In the genomic region with DNA sequence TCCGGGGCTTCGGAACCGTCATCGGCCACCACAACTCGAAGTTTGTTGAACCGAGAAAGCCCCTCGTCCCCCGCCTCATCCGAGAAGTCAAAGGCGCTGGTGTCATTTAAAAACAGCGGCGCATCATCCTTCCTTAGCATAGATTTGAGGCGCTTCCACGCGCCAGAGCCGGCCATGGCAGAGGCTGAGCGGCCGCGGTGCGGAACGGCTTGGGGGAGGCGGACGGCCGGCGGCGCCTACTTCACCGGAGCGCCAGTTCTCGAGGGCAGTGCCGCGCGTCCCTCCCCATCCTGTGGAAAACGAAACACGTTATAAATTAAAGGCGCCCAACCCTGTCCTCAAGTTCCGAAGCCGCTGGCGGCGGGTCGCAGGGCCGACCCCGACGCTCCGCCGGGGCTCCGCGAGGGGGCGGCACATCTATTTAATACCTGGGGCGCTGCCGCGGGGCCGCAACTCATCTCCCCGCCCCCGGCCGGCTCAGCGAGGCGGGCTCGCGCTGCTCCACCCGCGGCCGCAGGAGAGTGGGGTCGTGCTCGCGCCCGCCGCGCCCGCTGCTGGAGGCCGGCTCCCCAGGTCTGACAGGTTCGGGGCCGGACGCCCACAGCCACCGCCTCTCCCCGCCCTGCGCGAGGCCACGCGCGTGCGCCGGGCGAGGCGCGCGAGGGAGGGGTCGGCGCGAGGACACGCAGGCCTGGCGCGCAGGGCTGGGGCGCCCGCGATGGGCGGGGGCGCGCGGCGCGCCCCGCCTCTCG, we compare ENCODE assay signal across 1 cellular context.
TF ChIP-seq lines count a peak whose summit lies in the region.

SLC30A4 (minus strand) TSS at position 577 of the 752 bp plus-strand sequence; CDS start at position 176, 401 bp downstream.

TF ChIP-seq in K562, 482 proteins besides CTCF, POLR2A, EP300 and RAD21 (continues in another document):
- peak; percentile 28; the same call in 1 of the 2 replicates for TF ChIP-seq ZNF592 (IDR thresholded peaks at IDR 0.05)
- TF ChIP-seq MEIS2 (IDR thresholded peaks at IDR 0.05; ENCODE audit: partially characterized antibody): peak; percentile 25
- peak in 1 of 3 experiments; percentile 49 for TF ChIP-seq YY1 (IDR thresholded peaks at IDR 0.05; ENCODE audit: borderline replicate concordance in 1 of 3, control insufficient read depth in 1 of 3, extremely low read depth in 1 of 3, insufficient read depth in 3 of 3, insufficient read length in 1 of 3, insufficient replicate concordance in 2 of 3, low read depth in 1 of 3, low read length in 2 of 3)
- TF ChIP-seq L3MBTL2 (IDR thresholded peaks at IDR 0.05): peak; percentile 84
- 0 out of 2 replicates have a peak, but pooled peaks have one; percentile 24 for TF ChIP-seq RB1 (IDR thresholded peaks at IDR 0.05; ENCODE audit: low read depth)
- TF ChIP-seq NONO (IDR thresholded peaks at IDR 0.05; ENCODE audit: low read depth in 2 of 2, low read length in 1 of 2): peak in 1 of 2 experiments; percentile 47; a peak in 1 of 4 replicates
- TF ChIP-seq ZNF764 (CRISPR knock-in tag; IDR thresholded peaks at IDR 0.05; ENCODE audit: low read depth): no peak
- TF ChIP-seq NRF1 (conservative IDR thresholded peaks at IDR 0.05 in 1 of 2, IDR thresholded peaks at IDR 0.05 in 1 of 2): peak in 1 of 2 experiments; percentile 80; a peak in 2 of 4 replicates
- TF ChIP-seq PTTG1 (tag; IDR thresholded peaks at IDR 0.05; ENCODE audit: low read depth): no peak
- peak; percentile 82 for TF ChIP-seq CXXC5 (CRISPR knock-in tag; IDR thresholded peaks at IDR 0.05)
- peak; percentile 53; the same call in 1 of the 2 replicates for TF ChIP-seq SMAD4 (CRISPR knock-in tag; conservative IDR thresholded peaks at IDR 0.05)
- peak; percentile 34 for TF ChIP-seq KDM5B (IDR thresholded peaks at IDR 0.05; ENCODE audit: insufficient replicate concordance, low read depth, low read length)
- no peak for TF ChIP-seq NR2C2 (CRISPR knock-in tag; IDR thresholded peaks at IDR 0.05)
- peak; percentile 55 for TF ChIP-seq NR2C2 (tag; IDR thresholded peaks at IDR 0.05)
- TF ChIP-seq, protein P1, sequence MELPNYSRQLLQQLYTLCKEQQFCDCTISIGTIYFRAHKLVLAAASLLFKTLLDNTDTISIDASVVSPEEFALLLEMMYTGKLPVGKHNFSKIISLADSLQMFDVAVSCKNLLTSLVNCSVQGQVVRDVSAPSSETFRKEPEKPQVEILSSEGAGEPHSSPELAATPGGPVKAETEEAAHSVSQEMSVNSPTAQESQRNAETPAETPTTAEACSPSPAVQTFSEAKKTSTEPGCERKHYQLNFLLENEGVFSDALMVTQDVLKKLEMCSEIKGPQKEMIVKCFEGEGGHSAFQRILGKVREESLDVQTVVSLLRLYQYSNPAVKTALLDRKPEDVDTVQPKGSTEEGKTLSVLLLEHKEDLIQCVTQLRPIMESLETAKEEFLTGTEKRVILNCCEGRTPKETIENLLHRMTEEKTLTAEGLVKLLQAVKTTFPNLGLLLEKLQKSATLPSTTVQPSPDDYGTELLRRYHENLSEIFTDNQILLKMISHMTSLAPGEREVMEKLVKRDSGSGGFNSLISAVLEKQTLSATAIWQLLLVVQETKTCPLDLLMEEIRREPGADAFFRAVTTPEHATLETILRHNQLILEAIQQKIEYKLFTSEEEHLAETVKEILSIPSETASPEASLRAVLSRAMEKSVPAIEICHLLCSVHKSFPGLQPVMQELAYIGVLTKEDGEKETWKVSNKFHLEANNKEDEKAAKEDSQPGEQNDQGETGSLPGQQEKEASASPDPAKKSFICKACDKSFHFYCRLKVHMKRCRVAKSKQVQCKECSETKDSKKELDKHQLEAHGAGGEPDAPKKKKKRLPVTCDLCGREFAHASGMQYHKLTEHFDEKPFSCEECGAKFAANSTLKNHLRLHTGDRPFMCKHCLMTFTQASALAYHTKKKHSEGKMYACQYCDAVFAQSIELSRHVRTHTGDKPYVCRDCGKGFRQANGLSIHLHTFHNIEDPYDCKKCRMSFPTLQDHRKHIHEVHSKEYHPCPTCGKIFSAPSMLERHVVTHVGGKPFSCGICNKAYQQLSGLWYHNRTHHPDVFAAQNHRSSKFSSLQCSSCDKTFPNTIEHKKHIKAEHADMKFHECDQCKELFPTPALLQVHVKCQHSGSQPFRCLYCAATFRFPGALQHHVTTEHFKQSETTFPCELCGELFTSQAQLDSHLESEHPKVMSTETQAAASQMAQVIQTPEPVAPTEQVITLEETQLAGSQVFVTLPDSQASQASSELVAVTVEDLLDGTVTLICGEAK (IDR thresholded peaks at IDR 0.05): 0 out of 2 replicates have a peak, but pooled peaks have one; percentile 18
- TF ChIP-seq, protein P1 (CRISPR knock-in tag; IDR thresholded peaks at IDR 0.05): no peak
- TF ChIP-seq BRF1 (IDR thresholded peaks at IDR 0.05; ENCODE audit: borderline replicate concordance, extremely low read depth, insufficient read length): no peak
- peak; percentile 37; the same call in 1 of the 2 replicates for TF ChIP-seq ZFX (CRISPR knock-in tag; IDR thresholded peaks at IDR 0.05)
- TF ChIP-seq HNRNPUL1 (IDR thresholded peaks at IDR 0.05; ENCODE audit: low read length): no peak
- TF ChIP-seq, protein P2, sequence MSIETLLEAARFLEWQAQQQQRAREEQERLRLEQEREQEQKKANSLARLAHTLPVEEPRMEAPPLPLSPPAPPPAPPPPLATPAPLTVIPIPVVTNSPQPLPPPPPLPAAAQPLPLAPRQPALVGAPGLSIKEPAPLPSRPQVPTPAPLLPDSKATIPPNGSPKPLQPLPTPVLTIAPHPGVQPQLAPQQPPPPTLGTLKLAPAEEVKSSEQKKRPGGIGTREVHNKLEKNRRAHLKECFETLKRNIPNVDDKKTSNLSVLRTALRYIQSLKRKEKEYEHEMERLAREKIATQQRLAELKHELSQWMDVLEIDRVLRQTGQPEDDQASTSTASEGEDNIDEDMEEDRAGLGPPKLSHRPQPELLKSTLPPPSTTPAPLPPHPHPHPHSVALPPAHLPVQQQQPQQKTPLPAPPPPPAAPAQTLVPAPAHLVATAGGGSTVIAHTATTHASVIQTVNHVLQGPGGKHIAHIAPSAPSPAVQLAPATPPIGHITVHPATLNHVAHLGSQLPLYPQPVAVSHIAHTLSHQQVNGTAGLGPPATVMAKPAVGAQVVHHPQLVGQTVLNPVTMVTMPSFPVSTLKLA (conservative IDR thresholded peaks at IDR 0.05): 0 out of 4 replicates have a peak, but pooled peaks of 1 of the 2 experiments have one; percentile 16
- TF ChIP-seq, protein P3, sequence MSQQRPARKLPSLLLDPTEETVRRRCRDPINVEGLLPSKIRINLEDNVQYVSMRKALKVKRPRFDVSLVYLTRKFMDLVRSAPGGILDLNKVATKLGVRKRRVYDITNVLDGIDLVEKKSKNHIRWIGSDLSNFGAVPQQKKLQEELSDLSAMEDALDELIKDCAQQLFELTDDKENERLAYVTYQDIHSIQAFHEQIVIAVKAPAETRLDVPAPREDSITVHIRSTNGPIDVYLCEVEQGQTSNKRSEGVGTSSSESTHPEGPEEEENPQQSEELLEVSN (IDR thresholded peaks at IDR 0.05; ENCODE audit: borderline replicate concordance in 1 of 2, extremely low read depth in 1 of 2, insufficient read depth in 1 of 2, insufficient read length in 1 of 2, low read depth in 1 of 2, low read length in 1 of 2, poor library complexity in 1 of 2, severe bottlenecking in 1 of 2): peak; percentile 87 to 95
- TF ChIP-seq, protein P4, sequence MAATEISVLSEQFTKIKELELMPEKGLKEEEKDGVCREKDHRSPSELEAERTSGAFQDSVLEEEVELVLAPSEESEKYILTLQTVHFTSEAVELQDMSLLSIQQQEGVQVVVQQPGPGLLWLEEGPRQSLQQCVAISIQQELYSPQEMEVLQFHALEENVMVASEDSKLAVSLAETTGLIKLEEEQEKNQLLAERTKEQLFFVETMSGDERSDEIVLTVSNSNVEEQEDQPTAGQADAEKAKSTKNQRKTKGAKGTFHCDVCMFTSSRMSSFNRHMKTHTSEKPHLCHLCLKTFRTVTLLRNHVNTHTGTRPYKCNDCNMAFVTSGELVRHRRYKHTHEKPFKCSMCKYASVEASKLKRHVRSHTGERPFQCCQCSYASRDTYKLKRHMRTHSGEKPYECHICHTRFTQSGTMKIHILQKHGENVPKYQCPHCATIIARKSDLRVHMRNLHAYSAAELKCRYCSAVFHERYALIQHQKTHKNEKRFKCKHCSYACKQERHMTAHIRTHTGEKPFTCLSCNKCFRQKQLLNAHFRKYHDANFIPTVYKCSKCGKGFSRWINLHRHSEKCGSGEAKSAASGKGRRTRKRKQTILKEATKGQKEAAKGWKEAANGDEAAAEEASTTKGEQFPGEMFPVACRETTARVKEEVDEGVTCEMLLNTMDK (IDR thresholded peaks at IDR 0.05; ENCODE audit: borderline replicate concordance, insufficient read depth, low read depth, low read length, poor library complexity, severe bottlenecking): peak; percentile 69
- no peak for TF ChIP-seq FOXM1 (IDR thresholded peaks at IDR 0.05; ENCODE audit: low read depth)
- TF ChIP-seq FOXM1 (CRISPR knock-in tag; IDR thresholded peaks at IDR 0.05; ENCODE audit: low read depth): 0 out of 2 replicates have a peak, but pooled peaks have one; percentile 26
- no peak for TF ChIP-seq PATZ1 (CRISPR knock-in tag; IDR thresholded peaks at IDR 0.05; ENCODE audit: borderline replicate concordance)
- TF ChIP-seq GABPA (tag; conservative IDR thresholded peaks at IDR 0.05; ENCODE audit: low read depth): peak; percentile 31; the same call in 1 of the 2 replicates
- TF ChIP-seq CTBP1 (IDR thresholded peaks at IDR 0.05; ENCODE audit: borderline replicate concordance): peak; percentile 50
- peak; percentile 37; the same call in 1 of the 2 replicates for TF ChIP-seq MYC (IDR thresholded peaks at IDR 0.05; ENCODE audit: low read depth, low read length)
- TF ChIP-seq MYC (CRISPR knock-in tag; IDR thresholded peaks at IDR 0.05; ENCODE audit: borderline replicate concordance, low read depth): no peak
- TF ChIP-seq CBFA2T3 (IDR thresholded peaks at IDR 0.05): no peak
- TF ChIP-seq ZBTB7A (IDR thresholded peaks at IDR 0.05; ENCODE audit: borderline replicate concordance, control insufficient read depth, low read depth, low read length): peak; percentile 83; the same call in 1 of the 2 replicates
- peak; percentile 73 for TF ChIP-seq POLR2G (IDR thresholded peaks at IDR 0.05; ENCODE audit: low read depth, low read length)
- peak; percentile 3; the same call in 1 of the 2 replicates for TF ChIP-seq HCFC1 (IDR thresholded peaks at IDR 0.05; ENCODE audit: low read depth, low read length)
